ENCODE assay signal across 32 cellular contexts in genomic region chr10:28215930-28216329, GRCh38.
DNase-seq lines count a peak whose midpoint lies in the region; ATAC-seq and TF ChIP-seq lines count a peak whose summit lies in the region.
"Had no signal": no experiment of that assay in that cellular context is flagged by ENCODE, and none has a peak within 500 bp of the region (broad histone marks: within the 10 kb centered on the region; RNA-seq: fewer than 3 reads in every experiment).

No MANE protein-coding gene starts in this region.

- 0 out of 2 replicates have a peak, but pooled peaks cover 8% of the 10 kb centered on the region for H3K79me2 ChIP-seq in PC-3 (ENCODE audit: low read length)

- H4K20me1 ChIP-seq in PC-3 (ENCODE audit: low read length): no peaks in the 10 kb centered on the region

- H3K36me3 Mint-ChIP-seq in T-helper 17 cell (ENCODE audit: low read depth): peaks cover 11% of the 10 kb centered on the region

- peaks cover 31% of the 10 kb centered on the region for H3K4me1 Mint-ChIP-seq in T-helper 17 cell
- H3K4me1 Mint-ChIP-seq: activated B cell treated with CpG ODN at 0.5 μM for 24 hours had no signal

- H3K4me2 ChIP-seq in PC-3 (ENCODE audit: low read length): peak overlapping the region; percentile 30

- no peak overlapping the region for H3K4me3 Mint-ChIP-seq in T-helper 17 cell
- H3K4me3 Mint-ChIP-seq: activated B cell treated with CpG ODN at 0.5 μM for 24 hours; activated naive CD8-positive, alpha-beta T cell; CD8-positive, alpha-beta memory T cell; central memory CD8-positive, alpha-beta T cell; HFFc6; immature natural killer cell; naive thymus-derived CD4-positive, alpha-beta T cell had no signal

- peaks cover 54% of the 10 kb centered on the region for H3K4me1 ChIP-seq in PC-3 (ENCODE audit: insufficient read depth, low read length)
- H3K4me1 ChIP-seq: BE2C, testis had no signal

- no peak for ATAC-seq in PC-3
- peak; percentile 94 for ATAC-seq in left colon
- ATAC-seq in T-helper 17 cell: no peak
- ATAC-seq: naive thymus-derived CD4-positive, alpha-beta T cell had no signal

- H3K9me2 ChIP-seq in PC-3 (replicated peaks; ENCODE audit: low read length): no peaks in the 10 kb centered on the region

- no peak overlapping the region for H3K9ac ChIP-seq in PC-3 (ENCODE audit: low read length)

- no peaks in the 10 kb centered on the region for H3K9me3 ChIP-seq in PC-3 (ENCODE audit: low read length)
- no peaks in the 10 kb centered on the region for H3K9me3 ChIP-seq in T-helper 17 cell (ENCODE audit: control insufficient read depth, low read length, poor library complexity, severe bottlenecking)
- no peaks in the 10 kb centered on the region for H3K9me3 ChIP-seq in WERI-Rb-1 (ENCODE audit: severe bottlenecking)
- H3K9me3 ChIP-seq: BE2C, left ventricle myocardium inferior, prostate gland, sigmoid colon, testis had no signal

- POLR2A ChIA-PET in PC-3 (lab: Charles Lee; ENCODE audit: unreplicated experiment): no interaction called here

- H3K27ac ChIP-seq in PC-3 (ENCODE audit: low read length) (no peak overlapping the region), WERI-Rb-1 (no peak overlapping the region)
- H3K27ac ChIP-seq: dorsolateral prefrontal cortex, HL-60, left ventricle myocardium inferior, prostate gland, sigmoid colon, testis had no signal

- H3K36me3 ChIP-seq in PC-3 (ENCODE audit: low read depth, low read length) (no peaks in the 10 kb centered on the region), WERI-Rb-1 (no peaks in the 10 kb centered on the region)
- H3K36me3 ChIP-seq: BE2C, left ventricle myocardium inferior, prostate gland, sigmoid colon had no signal

- TF ChIP-seq CTCF in PC-3 (conservative IDR thresholded peaks at IDR 0.05; ENCODE audit: low read depth, low read length) (no peak), WERI-Rb-1 (IDR thresholded peaks at IDR 0.05; ENCODE audit: low read depth, low read length) (no peak)

- H3K27me3 ChIP-seq in PC-3 (ENCODE audit: low read length): no peaks in the 10 kb centered on the region
- no peaks in the 10 kb centered on the region for H3K27me3 ChIP-seq in WERI-Rb-1 (ENCODE audit: insufficient read depth, low read depth, severe bottlenecking)
- H3K27me3 ChIP-seq: sigmoid colon, testis had no signal

- H2AFZ ChIP-seq in PC-3 (ENCODE audit: low read length): no peak overlapping the region

- CTCF ChIA-PET in PC-3 (lab: Charles Lee): no interaction called here

- no peak overlapping the region for H3K4me3 ChIP-seq in PC-3 (ENCODE audit: low read length)
- no peak overlapping the region for H3K4me3 ChIP-seq in WERI-Rb-1 (ENCODE audit: low read depth, low read length)
- H3K4me3 ChIP-seq: dorsolateral prefrontal cortex, left ventricle myocardium inferior, prostate gland, sigmoid colon, testis had no signal

- no peaks in the 10 kb centered on the region for H3K27me3 Mint-ChIP-seq in T-helper 17 cell
- H3K27me3 Mint-ChIP-seq: activated B cell treated with CpG ODN at 0.5 μM for 24 hours; activated naive CD8-positive, alpha-beta T cell; CD8-positive, alpha-beta memory T cell; central memory CD8-positive, alpha-beta T cell had no signal

- peak; percentile 11 for DNase-seq in stimulated activated CD4-positive, alpha-beta T cell treated with anti-CD3 and anti-CD28 coated beads, Interleukin-15, amount 100 ng/mL, for 24 hours
- no peak for DNase-seq in stimulated activated CD4-positive, alpha-beta T cell treated with anti-CD3 and anti-CD28 coated beads, Interleukin-4, amount 100 ng/mL, for 24 hours
- DNase-seq in PC-3: peak; percentile 33
- DNase-seq in left colon: peak; percentile 50 to 63
- no peak for DNase-seq in T-helper 17 cell
- DNase-seq in inferior parietal cortex (ENCODE audit: extremely low spot score): no peak
- DNase-seq in WERI-Rb-1: no peak
- DNase-seq: ACHN; activated B cell treated with CpG ODN at 0.5 μM for 24 hours; activated CD4-positive, alpha-beta T cell treated with anti-CD3 and anti-CD28 coated beads, Interleukin-2, amount 50 U/mL, for 48 hours; BE2C; CD8-positive, alpha-beta memory T cell; dorsolateral prefrontal cortex; GF-D8; HFFc6; hippocampal formation; immature natural killer cell; left ventricle myocardium inferior; naive thymus-derived CD4-positive, alpha-beta T cell; NCI-H1048; NCI-H1694; NCI-H2171 treated with DMSO at 0.1 percent for 48 hours; NCI-H510A treated with DMSO at 0.1 percent for 48 hours; SHP77; sigmoid colon; stimulated activated naive CD4-positive, alpha-beta T cell; testis had no signal

- intact Hi-C loops in PC-3 (cut with micrococcal nuclease): no loop called here
- intact Hi-C loops in left colon (cut with DNase I, micrococcal nuclease): no loop called here

- H3K27ac Mint-ChIP-seq in T-helper 17 cell: no peak overlapping the region
- H3K27ac Mint-ChIP-seq: activated B cell treated with CpG ODN at 0.5 μM for 24 hours; activated naive CD8-positive, alpha-beta T cell; activated T-helper 2 cell treated with anti-CD3 and anti-CD28 coated beads, Interferon-gamma antibody, Interleukin-2, Interleukin-4, amounts not matched to agents 10 μg/mL and 5 μg/mL and 100 μg/mL, durations not matched to agents 14 hours and 24 hours and 36 hours; HFFc6; immature natural killer cell had no signal

- H3F3A ChIP-seq in PC-3 (ENCODE audit: low read length, unreplicated experiment): no peaks in the 10 kb centered on the region

- no TSS peak for BruUV-seq in PC-3 (replicated peaks; lab: Mats Ljungman, UMichigan)

Comparison
In these comparisons a context has a peak if more than half of its experiments do, and no peak if none do; other contexts are left out.
1. DNase-seq: peak in stimulated activated CD4-positive, alpha-beta T cell treated with anti-CD3 and anti-CD28 coated beads, Interleukin-15, amount 100 ng/mL, for 24 hours (single experiment), PC-3 (single experiment) and left colon (2 of 2); none in stimulated activated CD4-positive, alpha-beta T cell treated with anti-CD3 and anti-CD28 coated beads, Interleukin-4, amount 100 ng/mL, for 24 hours (single experiment), T-helper 17 cell (0 of 3), inferior parietal cortex (single experiment) and WERI-Rb-1 (single experiment).